8 cellular contexts compared by ENCODE assay signal in the genomic region with DNA sequence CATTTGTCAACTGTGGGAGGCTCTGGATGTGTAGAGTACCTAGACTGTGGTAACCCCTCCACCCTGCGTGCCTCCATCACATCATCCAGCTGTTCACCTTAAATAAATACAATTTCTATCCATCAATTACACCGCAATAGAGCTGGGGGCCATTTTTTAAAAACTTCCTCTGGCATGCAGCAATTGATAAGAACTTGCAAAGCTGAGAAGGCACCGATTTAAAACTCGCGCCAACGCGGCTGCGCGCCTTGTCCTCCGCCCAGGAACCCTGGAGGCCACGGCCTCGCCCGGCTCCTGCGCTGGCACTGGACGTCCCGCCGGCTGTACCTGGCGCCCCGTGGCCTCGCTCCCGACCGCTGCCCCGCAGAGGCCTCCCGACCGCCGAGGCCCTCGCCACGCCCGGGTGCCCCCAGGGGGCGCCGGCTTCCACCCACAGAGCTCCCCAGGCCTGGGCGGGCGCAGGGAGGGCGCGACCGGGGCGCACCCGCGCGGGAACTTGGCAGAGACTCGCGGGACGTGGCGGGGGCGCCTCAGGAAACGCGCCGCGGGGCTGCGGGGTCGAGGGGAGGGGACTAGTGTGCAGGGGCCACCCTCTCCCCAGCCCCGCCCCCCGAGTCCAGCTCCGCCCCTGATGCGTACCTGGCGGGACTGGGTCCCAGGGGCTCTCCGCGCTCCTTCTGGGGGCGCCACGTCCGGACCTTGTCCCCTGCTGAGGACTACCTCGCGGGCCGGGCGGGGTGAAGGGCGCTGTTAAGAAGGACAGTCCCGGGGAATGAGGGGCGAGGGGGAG.
DNase-seq lines count a peak whose midpoint lies in the region; ATAC-seq and TF ChIP-seq lines count a peak whose summit lies in the region.

No MANE protein-coding gene starts in this region.

- no peak for TF ChIP-seq EP300 in tibial nerve (IDR thresholded peaks at IDR 0.05)

- no peak for TF ChIP-seq POLR2A in tibial nerve (IDR thresholded peaks at IDR 0.05)

- H3K4me3 ChIP-seq in dorsolateral prefrontal cortex (peak overlapping the region in 56 of 59 donors; percentile 5 to 62 (median 41)), tibial nerve (peak overlapping the region in 3 of 4 donors; percentile 5 to 45 (median 28))

- TF ChIP-seq CTCF in 22Rv1 (IDR thresholded peaks at IDR 0.05): peak; percentile 29
- TF ChIP-seq CTCF in dorsolateral prefrontal cortex (IDR thresholded peaks at IDR 0.05 in 54 of 56, conservative IDR thresholded peaks at IDR 0.05 in 2 of 56; ENCODE audit: low read depth in 1 of 56, partially characterized antibody in 56 of 56): peak in 18 of 56 donors; percentile 9 to 45 (median 20)
- TF ChIP-seq CTCF in tibial nerve (IDR thresholded peaks at IDR 0.05): peak in 4 of 5 experiments; percentile 10 to 50 (median 20)

- H3K9me3 ChIP-seq in tibial nerve: no peaks in the 10 kb centered on the region

- 5 to 11% methylated on average over 36 to 43 of the region's 68 CpGs for WGBS in tibial nerve, 2 donors

- DNase-seq in NCI-H1930 (lab: John Stamatoyannopoulos, UW) (peak; percentile 41 to 58), dorsolateral prefrontal cortex (no peak), mesenteric fat pad (ENCODE audit: low spot score) (peak; percentile 85), tibial nerve (ENCODE audit: low spot score in 2 of 2) (no peak), HCEC 1CT (no peak), NCI-H1105 (lab: John Stamatoyannopoulos, UW) (no peak)

- H3K27me3 ChIP-seq in dorsolateral prefrontal cortex (peaks cover 0 to 52% (median 31%) of the 10 kb centered on the region in 45 donors), tibial nerve (peaks cover 0 to 48% of the 10 kb centered on the region in 2 donors)

- no peak overlapping the region for H3K27ac ChIP-seq in 22Rv1
- no peak overlapping the region for H3K27ac ChIP-seq in dorsolateral prefrontal cortex
- no peak overlapping the region for H3K27ac ChIP-seq in tibial nerve

- H3K4me1 ChIP-seq in tibial nerve: peaks cover 0 to 11% (median 5%) of the 10 kb centered on the region in 4 donors

- ATAC-seq in HG03175 (IDR thresholded peaks at IDR 0.05; ENCODE audit: unreplicated experiment): no peak

- no peaks in the 10 kb centered on the region for H3K36me3 ChIP-seq in tibial nerve

- intact Hi-C loops in dorsolateral prefrontal cortex (cut with DNase I): loop anchor here (5.0 kb wide), 2 partner anchors 82 to 103 kb away; no protein-coding TSS in a partner anchor

Comparison
In these comparisons a context has a peak if more than half of its experiments do, and no peak if none do; other contexts are left out.
1. DNase-seq: peak in NCI-H1930 (2 of 2) and mesenteric fat pad (single experiment); none in dorsolateral prefrontal cortex (0 of 10), tibial nerve (0 of 2), HCEC 1CT (single experiment) and NCI-H1105 (single experiment).